Comparison of ENCODE assay signal across 26 cellular contexts in genomic region chr4:189809885-189810284, GRCh38.
"Had no signal": no experiment of that assay in that cellular context is flagged by ENCODE, and none has a peak within 500 bp of the region (broad histone marks: within the 10 kb centered on the region; RNA-seq: fewer than 3 reads in every experiment).

No MANE protein-coding gene starts in this region.

- ATAC-seq: T-helper 17 cell had no signal

- H3K36me3 Mint-ChIP-seq: activated CD4-positive, alpha-beta memory T cell treated with anti-CD3 and anti-CD28 coated beads for 36 hours had no signal

- H3K4me1 Mint-ChIP-seq: activated B cell treated with CpG ODN at 0.5 μM for 24 hours; activated CD4-positive, alpha-beta T cell treated with anti-CD3 and anti-CD28 coated beads, Interleukin-2, amount 10 ng/mL, durations not matched to agents 7 days and 5 days; brain; central memory CD8-positive, alpha-beta T cell; T-helper 17 cell had no signal

- H3K27ac Mint-ChIP-seq: activated B cell treated with CpG ODN at 0.5 μM for 24 hours; activated CD4-positive, alpha-beta memory T cell treated with anti-CD3 and anti-CD28 coated beads for 36 hours; activated CD4-positive, alpha-beta T cell treated with anti-CD3 and anti-CD28 coated beads, Interleukin-2, amount 10 ng/mL, durations not matched to agents 7 days and 5 days; brain; T-helper 17 cell had no signal

- H3K27ac ChIP-seq: ascending aorta, SJSA1 had no signal

- H3K4me3 Mint-ChIP-seq: activated B cell treated with CpG ODN at 0.5 μM for 24 hours; activated CD4-positive, alpha-beta memory T cell treated with anti-CD3 and anti-CD28 coated beads for 36 hours; activated CD4-positive, alpha-beta T cell treated with anti-CD3 and anti-CD28 coated beads, Interleukin-2, amount 10 ng/mL, durations not matched to agents 7 days and 5 days; brain; central memory CD8-positive, alpha-beta T cell; T-helper 17 cell had no signal

- H3K27me3 Mint-ChIP-seq: activated CD4-positive, alpha-beta memory T cell treated with anti-CD3 and anti-CD28 coated beads for 36 hours; activated CD4-positive, alpha-beta T cell treated with anti-CD3 and anti-CD28 coated beads, Interleukin-2, amount 10 ng/mL, durations not matched to agents 7 days and 5 days; brain; T-helper 17 cell had no signal

- H3K9me3 ChIP-seq: ascending aorta, MG63, SJSA1 had no signal

- H3K4me3 ChIP-seq: ascending aorta, MG63, SJSA1 had no signal

- H3K27me3 ChIP-seq: ascending aorta, MG63, SJSA1 had no signal

- H3K36me3 ChIP-seq: ascending aorta, MG63, SJSA1 had no signal

- DNase-seq: activated B cell treated with CpG ODN at 0.5 μM for 24 hours; activated CD4-positive, alpha-beta memory T cell treated with anti-CD3 and anti-CD28 coated beads for 36 hours; activated CD4-positive, alpha-beta T cell treated with anti-CD3 and anti-CD28 coated beads for 1 hour; activated CD4-positive, alpha-beta T cell treated with anti-CD3 and anti-CD28 coated beads, Interleukin-2, amount 10 ng/mL, durations not matched to agents 7 days and 5 days; activated CD8-positive, alpha-beta memory T cell treated with anti-CD3 and anti-CD28 coated beads for 24 hours; activated naive CD4-positive, alpha-beta T cell treated with anti-CD3 and anti-CD28 coated beads, Interleukin-2, amount 50 U/mL, for 16 hours; amniotic stem cell; MG63; MV-4-11; NCI-H1092 treated with DMSO at 0.1 percent for 48 hours; NCI-H1417 treated with DMSO at 0.1 percent for 48 hours; NCI-H1694; NCI-H2029; NCI-H2107; NCI-H2171 treated with DMSO at 0.1 percent for 48 hours; NCI-H226; NCI-H510A; NCI-H526 treated with DMSO at 0.1 percent for 48 hours; NCI-H82; SHP77; T-helper 17 cell; T-helper 9 cell had no signal

- H3K4me1 ChIP-seq: ascending aorta, SJSA1 had no signal
